1 cellular context compared by ENCODE assay signal in genomic region chr9:107137495-107138202, GRCh38.
TF ChIP-seq lines count a peak whose summit lies in the region.

No MANE protein-coding gene starts in this region.

TF ChIP-seq in GM23338, 12 proteins besides CTCF, POLR2A, EP300 and RAD21 (continued from another document):
- TF ChIP-seq ZNF462 (CRISPR knock-in tag; IDR thresholded peaks at IDR 0.05) = no peak
